18 cellular contexts compared by ENCODE assay signal in the genomic region with DNA sequence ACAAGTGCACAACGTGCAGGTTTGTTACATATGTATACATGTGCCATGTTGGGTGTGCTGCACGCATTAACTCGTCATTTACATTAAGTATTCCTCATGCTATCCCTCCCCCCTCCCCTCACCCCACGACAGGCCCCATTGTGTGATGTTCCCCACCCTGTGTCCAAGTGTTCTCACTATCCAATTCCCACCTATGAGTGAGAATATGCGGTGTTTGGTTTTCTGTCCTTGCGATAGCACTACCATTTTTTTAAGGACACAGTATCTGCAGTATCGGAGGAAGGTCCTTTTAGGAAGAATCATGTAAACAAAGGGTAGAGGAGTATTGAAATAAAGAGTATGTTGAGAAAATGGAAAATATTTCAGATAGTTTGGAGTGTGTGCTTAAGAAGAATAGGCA.
"Had no signal": no experiment of that assay in that cellular context is flagged by ENCODE, and none has a peak within 500 bp of the region (broad histone marks: within the 10 kb centered on the region; RNA-seq: fewer than 3 reads in every experiment).

No MANE protein-coding gene starts in this region.

- H3K4me3 ChIP-seq: lung, ovary, right atrium auricular region, testis, tibial nerve, upper lobe of right lung, vagina had no signal

- DNase-seq: dermis blood vessel endothelial cell; endodermal cell; foreskin keratinocyte; kidney; left cardiac atrium; left ventricle myocardium superior; mesenchymal stem cell; naive B cell; ovary; small intestine; stimulated activated CD4-positive, alpha-beta T cell treated with anti-CD3 and anti-CD28 coated beads, Interleukin-12 subunit alpha, Interleukin-12 subunit beta, amount 100 ng/mL, for 4 hours; testis; upper lobe of right lung had no signal

- H3K27me3 ChIP-seq: foreskin keratinocyte, ovary, right atrium auricular region, testis, tibial nerve, upper lobe of right lung, vagina had no signal

- H3K27ac ChIP-seq: foreskin keratinocyte, ovary, right atrium auricular region, testis, tibial nerve, upper lobe of right lung, vagina had no signal

- H3K9me3 Mint-ChIP-seq: neural crest cell had no signal

- H3K9me3 ChIP-seq: ovary, right atrium auricular region, testis, tibial nerve, upper lobe of right lung, vagina had no signal

- H3K36me3 ChIP-seq: ovary, right atrium auricular region, tibial nerve, upper lobe of right lung, vagina had no signal

- H3K27me3 Mint-ChIP-seq: naive B cell had no signal

- H3K4me1 ChIP-seq: right atrium auricular region, testis, tibial nerve, upper lobe of right lung, vagina had no signal

- H3K4me3 Mint-ChIP-seq: endodermal cell, naive B cell, neural crest cell had no signal

- H3K36me3 Mint-ChIP-seq: naive B cell had no signal

- H3K4me1 Mint-ChIP-seq: neural crest cell had no signal

- H3K27ac Mint-ChIP-seq: endodermal cell had no signal

- ATAC-seq: foreskin keratinocyte, left cardiac atrium had no signal
